ENCODE assay signal across 31 cellular contexts in the genomic region with DNA sequence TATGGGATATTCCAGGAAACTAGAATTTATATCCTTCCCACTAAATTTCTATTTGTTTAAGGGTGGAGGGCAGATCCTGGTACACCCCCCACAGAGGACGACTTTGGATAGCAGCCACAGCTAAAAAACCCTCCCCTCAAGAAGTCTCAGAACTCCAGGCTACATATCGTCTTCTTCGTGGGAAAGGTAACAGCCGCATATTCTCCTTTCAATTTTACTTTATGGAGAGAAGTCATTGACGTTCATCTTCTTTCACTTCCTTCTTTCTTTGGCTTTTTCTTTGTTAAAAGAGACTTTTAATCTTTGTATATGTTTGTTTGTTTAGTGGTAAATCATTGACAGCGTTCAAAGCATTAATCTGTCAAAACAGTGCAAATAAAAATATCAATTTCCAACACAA. TPM values are rescaled to one million over a fixed set of nuclear protein-coding genes. Genes with fewer than 3 reads are reported as not detected.
A peak's percentile ranks its signal among the peaks of the same experiment; 100 is the strongest.
DNase-seq lines count a peak whose midpoint lies in the region; ATAC-seq, FAIRE-seq and TF ChIP-seq lines count a peak whose summit lies in the region.
"Had no signal": no experiment of that assay in that cellular context is flagged by ENCODE, and none has a peak within 500 bp of the region (broad histone marks: within the 10 kb centered on the region; RNA-seq: fewer than 3 reads in every experiment).

No MANE protein-coding gene starts in this region.

- no peaks in the 10 kb centered on the region for H3K9me3 Mint-ChIP-seq in IgD-negative memory B cell
- H3K9me3 Mint-ChIP-seq: activated CD4-positive, alpha-beta memory T cell treated with anti-CD3 and anti-CD28 coated beads, Interleukin-2, amount 10 ng/mL, durations not matched to agents 7 days and 5 days; CD4-positive, alpha-beta memory T cell; effector memory CD8-positive, alpha-beta T cell had no signal

- no peak overlapping the region for H2AFZ ChIP-seq in HepG2 (ENCODE audit: low read length)

- peak overlapping the region; percentile 84 for H3K27ac ChIP-seq in 22Rv1
- no peak overlapping the region for H3K27ac ChIP-seq in HepG2 (ENCODE audit: extremely low read length, insufficient read depth, low read length)
- H3K27ac ChIP-seq: breast epithelium, colonic mucosa, SJSA1, suprapubic skin had no signal

- H3K36me3 Mint-ChIP-seq in IgD-negative memory B cell: peaks cover 6% of the 10 kb centered on the region

- no peak for ATAC-seq in HepG2
- ATAC-seq: effector memory CD8-positive, alpha-beta T cell; esophagus mucosa; HCT116; left cardiac atrium had no signal

- no peaks in the 10 kb centered on the region for H3K9me3 ChIP-seq in HepG2 (ENCODE audit: low read length)
- H3K9me3 ChIP-seq: breast epithelium, colonic mucosa, SJSA1, suprapubic skin had no signal

- FAIRE-seq in HepG2 (lab: Jason Lieb, UNC): no peak

- TF ChIP-seq CTCF in 22Rv1 (IDR thresholded peaks at IDR 0.05) (no peak), HepG2 (CRISPR knock-in tag; IDR thresholded peaks at IDR 0.05) (no peak)

- TF ChIP-seq RAD21 in HepG2 (CRISPR knock-in tag; IDR thresholded peaks at IDR 0.05): no peak

- POLR2A ChIA-PET in HepG2 (lab: Yijun Ruan, JAX): no interaction called here

- no peak for TF ChIP-seq POLR2A in HepG2 (IDR thresholded peaks at IDR 0.05; ENCODE audit: insufficient read depth in 1 of 2, low read depth in 2 of 2, low read length in 2 of 2)

- peak overlapping the region in 3 of 4 donors; percentile 10 to 51 (median 49) for H3K4me3 Mint-ChIP-seq in IgD-negative memory B cell
- H3K4me3 Mint-ChIP-seq: activated CD4-positive, alpha-beta memory T cell treated with anti-CD3 and anti-CD28 coated beads, Interleukin-2, amount 10 ng/mL, durations not matched to agents 7 days and 5 days; CD4-positive, alpha-beta memory T cell; effector memory CD8-positive, alpha-beta T cell had no signal

- H3K27ac Mint-ChIP-seq in IgD-negative memory B cell: peak overlapping the region in 2 of 3 donors; percentile 49 to 52
- H3K27ac Mint-ChIP-seq: activated CD4-positive, alpha-beta memory T cell treated with anti-CD3 and anti-CD28 coated beads, Interleukin-2, amount 10 ng/mL, durations not matched to agents 7 days and 5 days had no signal

- H3K36me3 ChIP-seq in HepG2 (replicated peaks in 1 of 2; ENCODE audit: control insufficient read depth in 1 of 2, insufficient read depth in 2 of 2, low read length in 2 of 2): peaks cover 7 to 32% of the 10 kb centered on the region in 2 experiments; a peak in 4 of 5 replicates
- H3K36me3 ChIP-seq: breast epithelium had no signal

- no peak overlapping the region for H3K9ac ChIP-seq in HepG2 (ENCODE audit: insufficient read depth, low read depth, low read length)

- intact Hi-C loops in HepG2 (cut with micrococcal nuclease; ENCODE audit: unreplicated experiment): loop anchor here (10.0 kb wide), 1 partner anchor 231 kb away; no protein-coding TSS in a partner anchor

- DNase-seq in HepG2 (ENCODE audit: low spot score): no peak
- no peak for DNase-seq in NCI-H524 treated with DMSO at 0.1 percent for 48 hours (lab: John Stamatoyannopoulos, UW)
- no peak for DNase-seq in NK-92 treated with Interleukin-12 subunit alpha and Interleukin-12 subunit beta, amount 100 ng/mL, for 24 hours (lab: John Stamatoyannopoulos, UW)
- no peak for DNase-seq in 8988T
- DNase-seq: activated CD4-positive, alpha-beta memory T cell treated with anti-CD3 and anti-CD28 coated beads, Interleukin-2, amount 10 ng/mL, durations not matched to agents 7 days and 5 days; activated CD4-positive, CD25-positive, alpha-beta regulatory T cell treated with anti-CD3 and anti-CD28 coated beads, Interleukin-2, amount 50 U/mL, for 72 hours; activated naive CD4-positive, alpha-beta T cell; activated T-cell treated with anti-CD3 and anti-CD28 coated beads for 4 hours; amygdala; CD4-positive, alpha-beta memory T cell; colonic mucosa; DMS 273 treated with DMSO at 0.1 percent for 48 hours; effector memory CD8-positive, alpha-beta T cell; foreskin melanocyte; KBM-7; left cardiac atrium; mesenchymal stem cell; MM.1S; NCI-H510A treated with DMSO at 0.1 percent for 48 hours; nucleus accumbens; stimulated activated CD4-positive, alpha-beta T cell treated with anti-CD3 and anti-CD28 coated beads, Interleukin-1b, Interleukin-23, amount 100 ng/mL, for 48 hours; T-helper 1 cell had no signal

- H3K4me1 ChIP-seq in HepG2 (ENCODE audit: insufficient read depth, low read length): peaks cover 10% of the 10 kb centered on the region
- H3K4me1 ChIP-seq: breast epithelium, colonic mucosa, SJSA1, suprapubic skin had no signal

- BruUV-seq in HepG2 (replicated peaks; lab: Mats Ljungman, UMichigan): no TSS peak

- no peaks in the 10 kb centered on the region for H3K27me3 Mint-ChIP-seq in IgD-negative memory B cell
- H3K27me3 Mint-ChIP-seq: activated CD4-positive, alpha-beta memory T cell treated with anti-CD3 and anti-CD28 coated beads, Interleukin-2, amount 10 ng/mL, durations not matched to agents 7 days and 5 days; CD4-positive, alpha-beta memory T cell; effector memory CD8-positive, alpha-beta T cell had no signal

- no peaks in the 10 kb centered on the region for H3K79me2 ChIP-seq in HepG2 (ENCODE audit: insufficient read depth, low read length)

- no peaks in the 10 kb centered on the region for H4K20me1 ChIP-seq in HepG2 (ENCODE audit: insufficient read depth, low read length)

- CTCF ChIA-PET in HepG2 (lab: Yijun Ruan, JAX; ENCODE audit: low intra/inter-chr PET ratio, low total read pairs): no interaction called here

- peak overlapping the region; percentile 44; the same call in 1 of the 2 replicates for H3K4me3 ChIP-seq in GM08714 (ENCODE audit: low read length)
- H3K4me3 ChIP-seq in HepG2 (replicated peaks in 1 of 3; ENCODE audit: insufficient read depth in 1 of 3, low read depth in 2 of 3, low read length in 3 of 3): no peak overlapping the region
- H3K4me3 ChIP-seq: breast epithelium, colonic mucosa, SJSA1, skin epidermis, suprapubic skin had no signal

- no peak overlapping the region for H3K4me2 ChIP-seq in HepG2 (ENCODE audit: low read depth, low read length)

- peaks cover 9 to 14% (median 9%) of the 10 kb centered on the region in 3 donors for H3K4me1 Mint-ChIP-seq in IgD-negative memory B cell

- WGBS in HepG2 (ENCODE audit: low lambda C conversion rate): 77% methylated on average over 6 of the region's 6 CpGs

- in situ Hi-C loops in HepG2 (cut with HindIII; ENCODE audit: extremely low pct_ligation_motif_present, low pct_unique_long_range_greater_than_20kb): no loop called here

- no peaks in the 10 kb centered on the region for H3K27me3 ChIP-seq in HepG2 (ENCODE audit: control insufficient read depth in 1 of 2, insufficient read depth in 2 of 2, low read length in 2 of 2)
- H3K27me3 ChIP-seq: breast epithelium, colonic mucosa, SJSA1, suprapubic skin had no signal

- no peak for TF ChIP-seq EP300 in HepG2 (IDR thresholded peaks at IDR 0.05; ENCODE audit: low read depth in 2 of 2, low read length in 2 of 2)
- TF ChIP-seq EP300 in HepG2 (CRISPR knock-in tag; IDR thresholded peaks at IDR 0.05; ENCODE audit: borderline replicate concordance): no peak

RNA-seq across cellular contexts. Expression of gene TRIP4, which starts 36.3 kb away (rescaled TPM):
- polyA plus RNA-seq in IgD-negative memory B cell (23.3 TPM), HepG2 (2011; rRNA removed) (11.5 and 11.8 TPM in 2 replicates)
- total RNA-seq in HepG2 (2016; rRNA removed; fragmentation: Illumina TruSeq; extraction: Trizol): 7.1 and 19.7 TPM in 2 replicates
- 6.7 and 9.1 TPM in 2 replicates for total RNA-seq in HepG2 (2016; cell fraction: cytosol; rRNA removed; fragmentation: Illumina TruSeq; extraction: Trizol; ENCODE audit: low read depth)
- total RNA-seq in HepG2 (2016; cell fraction: insoluble cytoplasmic fraction; rRNA removed; fragmentation: Illumina TruSeq; extraction: Trizol): 8.9 and 22.3 TPM in 2 replicates
- total RNA-seq in HepG2 (2016; cell fraction: membrane; rRNA removed; fragmentation: Illumina TruSeq; extraction: Trizol): 7.1 and 11.0 TPM in 2 replicates
- 9.0 and 12.1 TPM in 2 replicates for total RNA-seq in HepG2 (2016; cell fraction: nucleus; rRNA removed; fragmentation: Illumina TruSeq; extraction: Trizol)
- polyA plus RNA-seq in HepG2 (2011; cell fraction: cytosol; rRNA removed): 6.7 and 9.8 TPM in 2 replicates
- 5.9 and 7.8 TPM in 2 replicates for polyA plus RNA-seq in HepG2 (2011; cell fraction: nucleus; rRNA removed)
- polyA plus RNA-seq in HepG2 (2012): 16.8 and 18.5 TPM in 2 replicates
- polyA plus RNA-seq in HepG2 (2016; cell fraction: cytosol; fragmentation: Illumina TruSeq; extraction: Trizol; ENCODE audit: low read depth): 5.2 and 6.5 TPM in 2 replicates
- 29.8 and 31.4 TPM in 2 replicates for polyA plus RNA-seq in HepG2 (2016; cell fraction: insoluble cytoplasmic fraction; fragmentation: Illumina TruSeq; extraction: Trizol; ENCODE audit: low read depth)
- polyA plus RNA-seq in HepG2 (2016; cell fraction: membrane; fragmentation: Illumina TruSeq; extraction: Trizol; ENCODE audit: low read depth): 8.3 and 9.5 TPM in 2 replicates
- 20.2 and 22.7 TPM in 2 replicates for polyA plus RNA-seq in HepG2 (2016; cell fraction: nucleus; fragmentation: Illumina TruSeq; extraction: Trizol; ENCODE audit: insufficient read depth, low read depth)
- polyA minus RNA-seq in HepG2 (2011; rRNA and poly(A)+ RNA removed; ENCODE audit: low replicate concordance): 12.9 and 19.4 TPM in 2 replicates
- 8.0 and 11.1 TPM in 2 replicates for polyA minus RNA-seq in HepG2 (2011; cell fraction: cytosol; rRNA and poly(A)+ RNA removed)
- polyA minus RNA-seq in HepG2 (2011; cell fraction: nucleus; rRNA and poly(A)+ RNA removed): 26.7 and 30.7 TPM in 2 replicates

RNA-seq across cellular contexts. Expression of gene ZNF609, which starts 36.4 kb away (rescaled TPM):
- polyA plus RNA-seq in IgD-negative memory B cell (10.2 TPM), HepG2 (2011; rRNA removed) (9.9 and 11.5 TPM in 2 replicates)
- total RNA-seq in HepG2 (2016; rRNA removed; fragmentation: Illumina TruSeq; extraction: Trizol): 8.9 and 9.1 TPM in 2 replicates
- 16.4 and 18.8 TPM in 2 replicates for total RNA-seq in HepG2 (2016; cell fraction: cytosol; rRNA removed; fragmentation: Illumina TruSeq; extraction: Trizol; ENCODE audit: low read depth)
- 7.5 and 8.4 TPM in 2 replicates for total RNA-seq in HepG2 (2016; cell fraction: insoluble cytoplasmic fraction; rRNA removed; fragmentation: Illumina TruSeq; extraction: Trizol)
- 9.1 and 10.8 TPM in 2 replicates for total RNA-seq in HepG2 (2016; cell fraction: membrane; rRNA removed; fragmentation: Illumina TruSeq; extraction: Trizol)
- 9.9 and 12.6 TPM in 2 replicates for total RNA-seq in HepG2 (2016; cell fraction: nucleus; rRNA removed; fragmentation: Illumina TruSeq; extraction: Trizol)
- 5.1 and 6.3 TPM in 2 replicates for polyA plus RNA-seq in HepG2 (2011; cell fraction: cytosol; rRNA removed)
- polyA plus RNA-seq in HepG2 (2011; cell fraction: nucleus; rRNA removed): 8.3 and 14.7 TPM in 2 replicates
- 9.7 and 11.3 TPM in 2 replicates for polyA plus RNA-seq in HepG2 (2012)
- polyA plus RNA-seq in HepG2 (2016; cell fraction: cytosol; fragmentation: Illumina TruSeq; extraction: Trizol; ENCODE audit: low read depth): 0.28 and 0.34 TPM in 2 replicates
- 6.2 and 8.7 TPM in 2 replicates for polyA plus RNA-seq in HepG2 (2016; cell fraction: insoluble cytoplasmic fraction; fragmentation: Illumina TruSeq; extraction: Trizol; ENCODE audit: low read depth)
- 1.2 and 1.5 TPM in 2 replicates for polyA plus RNA-seq in HepG2 (2016; cell fraction: membrane; fragmentation: Illumina TruSeq; extraction: Trizol; ENCODE audit: low read depth)
- 9.8 and 10.0 TPM in 2 replicates for polyA plus RNA-seq in HepG2 (2016; cell fraction: nucleus; fragmentation: Illumina TruSeq; extraction: Trizol; ENCODE audit: insufficient read depth, low read depth)
- 24.6 and 47.4 TPM in 2 replicates for polyA minus RNA-seq in HepG2 (2011; rRNA and poly(A)+ RNA removed; ENCODE audit: low replicate concordance)
- polyA minus RNA-seq in HepG2 (2011; cell fraction: cytosol; rRNA and poly(A)+ RNA removed): 9.9 and 12.1 TPM in 2 replicates
- polyA minus RNA-seq in HepG2 (2011; cell fraction: nucleus; rRNA and poly(A)+ RNA removed): 19.3 and 20.1 TPM in 2 replicates

RNA-seq across cellular contexts. Expression of gene PCLAF, which starts 42.7 kb away (rescaled TPM):
- 1.4 TPM for polyA plus RNA-seq in IgD-negative memory B cell
- total RNA-seq in HepG2 (2016; rRNA removed; fragmentation: Illumina TruSeq; extraction: Trizol): 98.9 and 156 TPM in 2 replicates
- total RNA-seq in HepG2 (2016; cell fraction: cytosol; rRNA removed; fragmentation: Illumina TruSeq; extraction: Trizol; ENCODE audit: low read depth): 16.8 and 25.7 TPM in 2 replicates
- 100.0 and 162 TPM in 2 replicates for total RNA-seq in HepG2 (2016; cell fraction: insoluble cytoplasmic fraction; rRNA removed; fragmentation: Illumina TruSeq; extraction: Trizol)
- 45.0 and 48.8 TPM in 2 replicates for total RNA-seq in HepG2 (2016; cell fraction: membrane; rRNA removed; fragmentation: Illumina TruSeq; extraction: Trizol)
- 23.0 and 31.6 TPM in 2 replicates for total RNA-seq in HepG2 (2016; cell fraction: nucleus; rRNA removed; fragmentation: Illumina TruSeq; extraction: Trizol)
- 60.9 and 98.6 TPM in 2 replicates for polyA plus RNA-seq in HepG2 (2011; rRNA removed)
- polyA plus RNA-seq in HepG2 (2011; cell fraction: cytosol; rRNA removed): 24.4 and 36.5 TPM in 2 replicates
- 8.8 and 10.1 TPM in 2 replicates for polyA plus RNA-seq in HepG2 (2011; cell fraction: nucleus; rRNA removed)
- 33.4 and 59.0 TPM in 2 replicates for polyA plus RNA-seq in HepG2 (2012)
- polyA plus RNA-seq in HepG2 (2016; cell fraction: cytosol; fragmentation: Illumina TruSeq; extraction: Trizol; ENCODE audit: low read depth): 45.9 and 53.2 TPM in 2 replicates
- polyA plus RNA-seq in HepG2 (2016; cell fraction: insoluble cytoplasmic fraction; fragmentation: Illumina TruSeq; extraction: Trizol; ENCODE audit: low read depth): 264 and 283 TPM in 2 replicates
- polyA plus RNA-seq in HepG2 (2016; cell fraction: membrane; fragmentation: Illumina TruSeq; extraction: Trizol; ENCODE audit: low read depth): 88.0 and 89.6 TPM in 2 replicates
- polyA plus RNA-seq in HepG2 (2016; cell fraction: nucleus; fragmentation: Illumina TruSeq; extraction: Trizol; ENCODE audit: insufficient read depth, low read depth): 94.7 and 113 TPM in 2 replicates
- polyA minus RNA-seq in HepG2 (2011; rRNA and poly(A)+ RNA removed; ENCODE audit: low replicate concordance): 31.1 and 230 TPM in 2 replicates
- 11.0 and 13.7 TPM in 2 replicates for polyA minus RNA-seq in HepG2 (2011; cell fraction: cytosol; rRNA and poly(A)+ RNA removed)
- 9.8 and 10.4 TPM in 2 replicates for polyA minus RNA-seq in HepG2 (2011; cell fraction: nucleus; rRNA and poly(A)+ RNA removed)
